Comparison of ENCODE assay signal across 12 cellular contexts in genomic region chr4:119279945-119280344, GRCh38. TPM values are rescaled to one million over a fixed set of nuclear protein-coding genes. Genes with fewer than 3 reads are reported as not detected.
A peak's percentile ranks its signal among the peaks of the same experiment; 100 is the strongest.
DNase-seq lines count a peak whose midpoint lies in the region; ATAC-seq and TF ChIP-seq lines count a peak whose summit lies in the region.
"Not testable (repeated sequence)": the region's sequence is repeated elsewhere in the genome, so short reads cannot be mapped to it uniquely, and the experiment has no call there.
"Had no signal": no experiment of that assay in that cellular context is flagged by ENCODE, and none has a peak within 500 bp of the region (broad histone marks: within the 10 kb centered on the region; RNA-seq: fewer than 3 reads in every experiment).

No MANE protein-coding gene starts in this region.

- H3K4me3 Mint-ChIP-seq in GM23338 (peak overlapping the region; percentile 49), endodermal cell (peak overlapping the region; percentile 75)
- H3K4me3 Mint-ChIP-seq in activated naive CD4-positive, alpha-beta T cell treated with anti-CD3 and anti-CD28 coated beads, Interleukin-2, amount 50 U/mL, for 24 hours, result peak overlapping the region; percentile 20
- not testable (repeated sequence) for H3K4me3 Mint-ChIP-seq in osteocyte (ENCODE audit: unreplicated experiment)

- not testable (repeated sequence) for H4K8ac ChIP-seq in mesendoderm (ENCODE audit: low read depth, low read length)

- peak overlapping the region; percentile 65 for H3K4me2 ChIP-seq in GM23338
- H3K4me2 ChIP-seq in mesendoderm (ENCODE audit: low read length), result not testable (repeated sequence)

- not testable (repeated sequence) for H4K20me1 ChIP-seq in GM23338 (replicated peaks; ENCODE audit: insufficient read depth)

- H3K23ac ChIP-seq in mesendoderm (ENCODE audit: low read length), result not testable (repeated sequence)

- not testable (repeated sequence) for H2AK5ac ChIP-seq in mesendoderm (ENCODE audit: low read length)

- H3K4me3 ChIP-seq in GM23338 (peak overlapping the region; percentile 57), HUES6 (ENCODE audit: low read depth, low read length) (peak overlapping the region; percentile 70), endodermal cell (ENCODE audit: low read length) (peak overlapping the region; percentile 59), iPS DF 6.9 (ENCODE audit: low read length) (peak overlapping the region; percentile 23; the same call in 1 of the 2 replicates)
- H3K4me3 ChIP-seq in mesendoderm (ENCODE audit: low read length), result not testable (repeated sequence)

- peak overlapping the region; percentile 81; the same call in 1 of the 2 replicates for H3K27ac ChIP-seq in GM23338 (ENCODE audit: low read depth)
- H3K27ac ChIP-seq in HUES6 (ENCODE audit: low read depth, low read length), result peak overlapping the region; percentile 77
- H3K27ac ChIP-seq in endodermal cell (ENCODE audit: low read depth, low read length); iPS DF 6.9 (ENCODE audit: low read length); mesendoderm (ENCODE audit: low read depth, low read length): not testable (repeated sequence)

- H3K18ac ChIP-seq in mesendoderm (ENCODE audit: low read length), result not testable (repeated sequence)

- peak overlapping the region; percentile 57 for H2BK15ac ChIP-seq in mesendoderm (replicated peaks; ENCODE audit: low read depth)

- not testable (repeated sequence) for H3K56ac ChIP-seq in mesendoderm (ENCODE audit: low read length)

- peak overlapping the region; percentile 90 for H3K9ac ChIP-seq in HUES6 (ENCODE audit: low read length)
- not testable (repeated sequence) for H3K9ac ChIP-seq in endodermal cell (ENCODE audit: extremely low read depth, low read length, poor library complexity, severe bottlenecking); mesendoderm (ENCODE audit: low read length)

- not testable (repeated sequence) for H3K79me1 ChIP-seq in mesendoderm (ENCODE audit: low read length)

- not testable (repeated sequence) for H3K9me2 ChIP-seq in GM23338 (ENCODE audit: insufficient read depth)

- not testable (repeated sequence) for H2BK120ac ChIP-seq in mesendoderm (ENCODE audit: low read depth, low read length)

- 82% methylated on average over 11 of the region's 12 CpGs; no CpG with 5 or more reads in 1 of the 2 experiments for WGBS in endodermal cell (ENCODE audit: insufficient coverage in 1 of 2, insufficient read length in 1 of 2), 2 experiments
- WGBS in iPS DF 6.9 (ENCODE audit: insufficient coverage, insufficient read length), result no CpG with 5 or more reads among the region's 12 CpGs
- WGBS in mesendoderm (ENCODE audit: extremely low coverage, insufficient coverage, low lambda C conversion rate), result no CpG with 5 or more reads among the region's 12 CpGs

- peaks cover 15% of the 10 kb centered on the region for H3K79me2 ChIP-seq in GM23338 (replicated peaks; ENCODE audit: insufficient read depth)
- H3K79me2 ChIP-seq in mesendoderm (ENCODE audit: control insufficient read depth, insufficient read depth, low read length), result not testable (repeated sequence)

- ATAC-seq in GM23338, result not testable (repeated sequence)

- TF ChIP-seq CTCF in GM23338 (conservative IDR thresholded peaks at IDR 0.05; ENCODE audit: low read depth in 2 of 2); endodermal cell (conservative IDR thresholded peaks at IDR 0.05); osteocyte (IDR thresholded peaks at IDR 0.05): not testable (repeated sequence)

- not testable (repeated sequence) for H2AFZ ChIP-seq in GM23338

- H3K4me1 Mint-ChIP-seq in GM23338 (peaks cover 13% of the 10 kb centered on the region), endodermal cell (peaks cover 18% of the 10 kb centered on the region)
- peaks cover 36% of the 10 kb centered on the region for H3K4me1 Mint-ChIP-seq in activated naive CD4-positive, alpha-beta T cell treated with anti-CD3 and anti-CD28 coated beads, Interleukin-2, amount 50 U/mL, for 24 hours
- not testable (repeated sequence) for H3K4me1 Mint-ChIP-seq in osteocyte (ENCODE audit: unreplicated experiment)

- H3F3A ChIP-seq in GM23338 (replicated peaks; ENCODE audit: low read depth), result not testable (repeated sequence)

- H3K4ac ChIP-seq in mesendoderm (ENCODE audit: low read depth, low read length), result not testable (repeated sequence)

- not testable (repeated sequence) for H3K36me3 ChIP-seq in GM23338 (ENCODE audit: insufficient read depth); HUES6 (ENCODE audit: control insufficient read depth, insufficient read depth, low read length); iPS DF 6.9 (ENCODE audit: control insufficient read depth, insufficient read depth, low read length); mesendoderm (ENCODE audit: control insufficient read depth, insufficient read depth, low read length)
- H3K36me3 ChIP-seq in endodermal cell (ENCODE audit: control insufficient read depth, insufficient read depth, low read length), result peaks cover 47% of the 10 kb centered on the region

- H2BK5ac ChIP-seq in mesendoderm (ENCODE audit: low read length), result not testable (repeated sequence)

- peak; percentile 45 for DNase-seq in GM23338 (ENCODE audit: low spot score)
- peak; percentile 54 for DNase-seq in endodermal cell
- not testable (repeated sequence) for DNase-seq in iPS DF 6.9 (ENCODE audit: low read depth, low spot score); mesendoderm; osteocyte (ENCODE audit: extremely low spot score, unreplicated experiment)

- not testable (repeated sequence) for H3K9me3 Mint-ChIP-seq in GM23338; activated naive CD4-positive, alpha-beta T cell treated with anti-CD3 and anti-CD28 coated beads, Interleukin-2, amount 50 U/mL, for 24 hours; endodermal cell; osteocyte (ENCODE audit: unreplicated experiment)

- H3K36me3 Mint-ChIP-seq in GM23338 (ENCODE audit: low read depth) (peaks cover 15% of the 10 kb centered on the region), endodermal cell (ENCODE audit: low read depth) (peaks cover 19% of the 10 kb centered on the region), osteocyte (ENCODE audit: unreplicated experiment) (peaks cover 15% of the 10 kb centered on the region)
- peaks cover 10% of the 10 kb centered on the region for H3K36me3 Mint-ChIP-seq in activated naive CD4-positive, alpha-beta T cell treated with anti-CD3 and anti-CD28 coated beads, Interleukin-2, amount 50 U/mL, for 24 hours

- not testable (repeated sequence) for H3K27me3 Mint-ChIP-seq in GM23338 (ENCODE audit: insufficient read depth, low read depth, poor library complexity); activated naive CD4-positive, alpha-beta T cell treated with anti-CD3 and anti-CD28 coated beads, Interleukin-2, amount 50 U/mL, for 24 hours; endodermal cell (ENCODE audit: insufficient read depth); osteocyte (ENCODE audit: unreplicated experiment)

- H3K27me3 ChIP-seq in GM23338 (ENCODE audit: insufficient read depth); HUES6 (ENCODE audit: control insufficient read depth, insufficient read depth, low read length); endodermal cell (ENCODE audit: control insufficient read depth, insufficient read depth, low read length, poor library complexity, severe bottlenecking); iPS DF 6.9 (ENCODE audit: control insufficient read depth, insufficient read depth, low read length); mesendoderm (ENCODE audit: insufficient read depth, low read length, poor library complexity): not testable (repeated sequence)

- H3K27ac Mint-ChIP-seq in GM23338, result peak overlapping the region; percentile 98
- not testable (repeated sequence) for H3K27ac Mint-ChIP-seq in activated naive CD4-positive, alpha-beta T cell treated with anti-CD3 and anti-CD28 coated beads, Interleukin-2, amount 50 U/mL, for 24 hours
- peak overlapping the region; percentile 99 for H3K27ac Mint-ChIP-seq in endodermal cell
- H3K27ac Mint-ChIP-seq in osteocyte (ENCODE audit: unreplicated experiment), result peak overlapping the region; percentile 10

- H3K4me1 ChIP-seq in GM23338 (ENCODE audit: insufficient read depth); endodermal cell (ENCODE audit: control insufficient read depth, insufficient read depth, low read length); iPS DF 6.9 (ENCODE audit: control insufficient read depth, insufficient read depth, low read length); mesendoderm (ENCODE audit: control insufficient read depth, low read depth, low read length): not testable (repeated sequence)
- peaks cover 16% of the 10 kb centered on the region for H3K4me1 ChIP-seq in HUES6 (ENCODE audit: control insufficient read depth, insufficient read depth, low read length)

- not testable (repeated sequence) for H4K5ac ChIP-seq in mesendoderm (ENCODE audit: low read length)

- H3K9me3 ChIP-seq in HUES6 (ENCODE audit: control insufficient read depth, insufficient read depth, low read depth, low read length); endodermal cell (ENCODE audit: control insufficient read depth, low read length); iPS DF 6.9 (ENCODE audit: control insufficient read depth, insufficient read depth, low read length): not testable (repeated sequence)

RNA-seq across cellular contexts. Expression of gene FABP2, which starts 42.0 kb away (rescaled TPM):
- not detected in 2 replicates for total RNA-seq in GM23338 (2014; rRNA removed; shearing (Covaris generic))
- polyA plus RNA-seq in GM23338 (2016; fragmentation: Nextera tagmentation; extraction: Ambion mirVana), result not detected in 2 replicates
- not detected for total RNA-seq in endodermal cell
- not detected for polyA plus RNA-seq in endodermal cell (2013, experiment 1 of 2)
- not detected for polyA plus RNA-seq in endodermal cell (2013, experiment 2 of 2)
- polyA plus RNA-seq in mesendoderm (2013, experiment 1 of 2), result not detected
- not detected for polyA plus RNA-seq in mesendoderm (2013, experiment 2 of 2)
- total RNA-seq in osteocyte, result 0.13 TPM in 1 of 2 replicates, not detected in the other
- total RNA-seq: Caco-2; CD8-positive, alpha-beta memory T cell; HT-29 had no signal
- polyA plus RNA-seq: A549; AG04450; CD8-positive, alpha-beta memory T cell had no signal
